19 cellular contexts compared by ENCODE assay signal in the genomic region with DNA sequence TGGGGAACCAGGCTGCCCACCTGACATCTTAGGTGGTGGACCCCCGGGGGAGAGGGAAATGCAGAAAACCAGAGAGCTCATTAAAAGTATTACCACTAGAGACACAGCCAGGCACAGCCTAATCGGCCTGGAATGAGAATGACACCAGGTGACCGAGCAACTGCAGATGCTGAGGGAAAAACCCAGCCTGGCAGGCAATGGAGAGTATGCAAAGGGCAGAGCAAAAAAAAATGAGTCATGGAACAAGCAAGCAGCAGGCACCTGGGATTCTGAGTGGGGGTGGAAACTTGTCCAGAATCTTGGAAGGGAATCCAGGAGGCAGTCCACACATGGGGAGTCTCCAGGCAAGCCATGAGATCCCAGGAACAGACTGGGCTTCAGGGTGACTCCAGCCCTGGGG.
DNase-seq lines count a peak whose midpoint lies in the region; ATAC-seq, FAIRE-seq and TF ChIP-seq lines count a peak whose summit lies in the region.
"Had no signal": no experiment of that assay in that cellular context is flagged by ENCODE, and none has a peak within 500 bp of the region (broad histone marks: within the 10 kb centered on the region; RNA-seq: fewer than 3 reads in every experiment).

No MANE protein-coding gene starts in this region.

- DNase-seq in H54 (ENCODE audit: insufficient read length, low spot score) (no peak), RCC 7860 (ENCODE audit: low spot score) (peak; percentile 39), foreskin keratinocyte (peak in 1 of 2 donors; percentile 70), retinal pigment epithelial cell (ENCODE audit: low read depth) (peak; percentile 65), iPS-NIHi7 (ENCODE audit: extremely low spot score) (no peak), globus pallidus (ENCODE audit: low spot score) (no peak)
- DNase-seq in stimulated activated naive CD8-positive, alpha-beta T cell treated with anti-CD3 and anti-CD28 coated beads, Interleukin-15, amount 100 ng/mL, for 72 hours = no peak
- DNase-seq: COR-L47, DMS153, HCEC 1CT, IMR-90, Karpas-422, NCI-H1105 treated with DMSO at 0.1 percent for 48 hours, NCI-H1694 treated with DMSO at 0.1 percent for 48 hours, NCI-H2107, NCI-H69, RPMI8226, SIG-M5 had no signal

- TF ChIP-seq CTCF in foreskin keratinocyte (conservative IDR thresholded peaks at IDR 0.05) = no peak
- no peak for TF ChIP-seq CTCF in retinal pigment epithelial cell (conservative IDR thresholded peaks at IDR 0.05; ENCODE audit: low read depth, low read length)

- H3K4me3 ChIP-seq in retinal pigment epithelial cell (ENCODE audit: low read length) = no peak overlapping the region

- no peaks in the 10 kb centered on the region for H3K4me1 Mint-ChIP-seq in stimulated activated naive CD8-positive, alpha-beta T cell treated with anti-CD3 and anti-CD28 coated beads, Interleukin-15, amount 100 ng/mL, for 72 hours

- H3K27ac Mint-ChIP-seq in stimulated activated naive CD8-positive, alpha-beta T cell treated with anti-CD3 and anti-CD28 coated beads, Interleukin-15, amount 100 ng/mL, for 72 hours = no peak overlapping the region

- no peaks in the 10 kb centered on the region for H3K27me3 Mint-ChIP-seq in stimulated activated naive CD8-positive, alpha-beta T cell treated with anti-CD3 and anti-CD28 coated beads, Interleukin-15, amount 100 ng/mL, for 72 hours

- no peaks in the 10 kb centered on the region for H3K4me1 ChIP-seq in foreskin keratinocyte

- peak; percentile 86 for ATAC-seq in foreskin keratinocyte
- ATAC-seq in HG03280 (IDR thresholded peaks at IDR 0.05; ENCODE audit: unreplicated experiment) = no peak
- no peak for ATAC-seq in stimulated activated naive CD8-positive, alpha-beta T cell treated with anti-CD3 and anti-CD28 coated beads, Interleukin-15, amount 100 ng/mL, for 72 hours

- no peaks in the 10 kb centered on the region for H3K9me3 Mint-ChIP-seq in stimulated activated naive CD8-positive, alpha-beta T cell treated with anti-CD3 and anti-CD28 coated beads, Interleukin-15, amount 100 ng/mL, for 72 hours

- H3K4me3 Mint-ChIP-seq in stimulated activated naive CD8-positive, alpha-beta T cell treated with anti-CD3 and anti-CD28 coated beads, Interleukin-15, amount 100 ng/mL, for 72 hours = no peak overlapping the region

- TF ChIP-seq POLR2A in H54 (IDR thresholded peaks at IDR 0.05; ENCODE audit: low read depth, low read length) = no peak

- FAIRE-seq in H54 (lab: Jason Lieb, UNC) (peak; percentile 68), RCC 7860 (lab: Jason Lieb, UNC) (no peak)

- H3K27me3 ChIP-seq in foreskin keratinocyte = no peaks in the 10 kb centered on the region

- no peak overlapping the region for H3K27ac ChIP-seq in foreskin keratinocyte

Comparison
In these comparisons a context has a peak if more than half of its experiments do, and no peak if none do; other contexts are left out.
1. DNase-seq: peak in RCC 7860 (single experiment) and retinal pigment epithelial cell (single experiment); none in H54 (single experiment), stimulated activated naive CD8-positive, alpha-beta T cell treated with anti-CD3 and anti-CD28 coated beads, Interleukin-15, amount 100 ng/mL, for 72 hours (0 of 2), iPS-NIHi7 (single experiment) and globus pallidus (single experiment).